In the genomic region with DNA sequence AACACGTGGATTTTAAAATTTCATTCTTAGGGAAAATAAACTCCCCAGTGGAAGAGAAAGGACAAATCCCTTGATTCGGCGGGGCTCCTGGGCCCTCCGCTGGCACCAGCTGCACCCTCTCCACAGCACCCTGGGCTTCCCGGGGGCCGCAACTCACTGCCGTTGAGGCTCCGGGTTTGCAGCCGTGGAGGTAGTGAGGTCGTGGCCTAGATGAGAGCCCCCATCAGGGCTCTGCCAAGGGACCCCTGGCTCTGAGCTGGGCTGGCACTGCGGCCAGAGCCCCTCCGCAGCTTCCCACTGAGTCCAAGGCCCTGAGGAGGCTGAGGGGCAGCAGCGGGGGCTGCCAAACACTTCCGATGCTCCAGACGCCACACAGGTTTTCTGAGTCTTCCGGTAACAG, we compare ENCODE assay signal across 24 cellular contexts.
"Had no signal": no experiment of that assay in that cellular context is flagged by ENCODE, and none has a peak within 500 bp of the region (broad histone marks: within the 10 kb centered on the region; RNA-seq: fewer than 3 reads in every experiment).

No MANE protein-coding gene starts in this region.

- ATAC-seq: heart right ventricle; naive thymus-derived CD8-positive, alpha-beta T cell; pancreas; stimulated activated naive B cell treated with anti-CD40 and anti-IgM and Interleukin-4, amounts not matched to agents 10 μg/mL and 1 μg/mL and 100 μg/mL, for 72 hours; stimulated activated naive CD8-positive, alpha-beta T cell treated with anti-CD3 and anti-CD28 coated beads, Interleukin-15, Interleukin-2, amounts not matched to agents 100 U/mL and 50 U/mL, for 24 hours had no signal

- H3K4me3 ChIP-seq: heart right ventricle, hepatocyte, left ventricle myocardium inferior, pancreas, right atrium auricular region, skin epidermis, suprapubic skin, thoracic aorta, tibial artery, uterus had no signal

- H3K4me1 Mint-ChIP-seq: memory B cell; naive thymus-derived CD8-positive, alpha-beta T cell; neural crest cell; stimulated activated naive B cell treated with anti-CD40 and anti-IgM and Interleukin-4, amounts not matched to agents 10 μg/mL and 1 μg/mL and 100 μg/mL, for 72 hours had no signal

- H3K27ac Mint-ChIP-seq: memory B cell, nephron had no signal

- FAIRE-seq: pancreas had no signal

- H3K27ac ChIP-seq: heart right ventricle, hepatocyte, left ventricle myocardium inferior, pancreas, right atrium auricular region, skin epidermis, suprapubic skin, thoracic aorta, tibial artery, uterus had no signal

- H3K27me3 ChIP-seq: heart right ventricle, hepatocyte, pancreas, right atrium auricular region, suprapubic skin, tibial artery, uterus had no signal

- DNase-seq: heart right ventricle; islet precursor cell; left ventricle myocardium inferior; midbrain; naive thymus-derived CD8-positive, alpha-beta T cell; nucleus accumbens; pancreas; posterior cingulate gyrus; stimulated activated CD4-positive, alpha-beta T cell treated with anti-CD3 and anti-CD28 coated beads, Interleukin-12 subunit alpha, Interleukin-12 subunit beta, amount 100 ng/mL, for 4 hours; stimulated activated CD4-positive, alpha-beta T cell treated with anti-CD3 and anti-CD28 coated beads, Interleukin-15, amount 100 ng/mL, for 24 hours; stimulated activated CD4-positive, alpha-beta T cell treated with anti-CD3 and anti-CD28 coated beads, Interleukin-2, amount 100 ng/mL, for 24 hours; stimulated activated CD4-positive, alpha-beta T cell treated with anti-CD3 and anti-CD28 coated beads, Interleukin-4, amount 100 ng/mL, for 1 hour; stimulated activated naive B cell treated with anti-CD40 and anti-IgM and Interleukin-4, amounts not matched to agents 10 μg/mL and 1 μg/mL and 100 μg/mL, for 72 hours; stimulated activated naive CD8-positive, alpha-beta T cell treated with anti-CD3 and anti-CD28 coated beads, Interleukin-15, Interleukin-2, amounts not matched to agents 100 U/mL and 50 U/mL, for 24 hours; tibial artery; uterus had no signal

- H3K36me3 ChIP-seq: uterus had no signal

- H3K9me3 ChIP-seq: heart right ventricle, left ventricle myocardium inferior, pancreas, right atrium auricular region, suprapubic skin, thoracic aorta, tibial artery, uterus had no signal

- H3K4me1 ChIP-seq: pancreas, tibial artery, uterus had no signal

- H3K9me3 Mint-ChIP-seq: memory B cell; naive thymus-derived CD8-positive, alpha-beta T cell; nephron; neural crest cell; stimulated activated naive B cell treated with anti-CD40 and anti-IgM and Interleukin-4, amounts not matched to agents 10 μg/mL and 1 μg/mL and 100 μg/mL, for 72 hours had no signal

- H3K4me3 Mint-ChIP-seq: memory B cell; naive thymus-derived CD8-positive, alpha-beta T cell; nephron; neural crest cell; stimulated activated naive B cell treated with anti-CD40 and anti-IgM and Interleukin-4, amounts not matched to agents 10 μg/mL and 1 μg/mL and 100 μg/mL, for 72 hours had no signal

- H3K27me3 Mint-ChIP-seq: memory B cell; naive thymus-derived CD8-positive, alpha-beta T cell; stimulated activated naive B cell treated with anti-CD40 and anti-IgM and Interleukin-4, amounts not matched to agents 10 μg/mL and 1 μg/mL and 100 μg/mL, for 72 hours had no signal
